ENCODE assay signal across 8 cellular contexts in genomic region chr1:155910621-155911121, GRCh38. TPM values are rescaled to one million over a fixed set of nuclear protein-coding genes. Genes with fewer than 3 reads are reported as not detected.
A peak's percentile ranks its signal among the peaks of the same experiment; 100 is the strongest.
DNase-seq lines count a peak whose midpoint lies in the region; ATAC-seq and TF ChIP-seq lines count a peak whose summit lies in the region.

No MANE protein-coding gene starts in this region.

- peak overlapping the region; percentile 90 to 99 (median 95) for H3K4me2 ChIP-seq in BLaER1 treated with 17β-estradiol and CSF1 and Interleukin-3, amounts not matched to agents 10 nM and 100 nM
- H3K4me2 ChIP-seq in neuronal stem cell (ENCODE audit: insufficient read depth, low read length, poor library complexity, severe bottlenecking): peak overlapping the region; percentile 72

- peaks cover 13 to 31% (median 20%) of the 10 kb centered on the region in 10 experiments for H3K4me1 ChIP-seq in BLaER1 treated with 17β-estradiol and CSF1 and Interleukin-3, amounts not matched to agents 10 nM and 100 nM
- peaks cover 0 to 2% of the 10 kb centered on the region in 2 donors for H3K4me1 ChIP-seq in neuronal stem cell (ENCODE audit: control insufficient read depth in 2 of 2, insufficient read depth in 1 of 2, low read depth in 1 of 2, low read length in 2 of 2)

- ATAC-seq in GM18868 (IDR thresholded peaks at IDR 0.05; ENCODE audit: unreplicated experiment): peak; percentile 44
- ATAC-seq in activated T-cell treated with anti-CD3 and anti-CD28 coated beads, Interleukin-2, amount 50 U/mL, for 72 hours (replicated peaks in 1 of 2): peak; percentile 24 to 33
- ATAC-seq in GM21526 (IDR thresholded peaks at IDR 0.05; ENCODE audit: low FRiP score, unreplicated experiment): no peak
- no peak for ATAC-seq in GM21717 (IDR thresholded peaks at IDR 0.05; ENCODE audit: unreplicated experiment)

- peak overlapping the region; percentile 75 to 90 (median 83) for H3K9ac ChIP-seq in BLaER1 treated with 17β-estradiol and CSF1 and Interleukin-3, amounts not matched to agents 10 nM and 100 nM
- peak overlapping the region; percentile 47 for H3K9ac ChIP-seq in neuronal stem cell (ENCODE audit: low read depth, low read length, poor library complexity)

- H3K27ac ChIP-seq in BLaER1 treated with 17β-estradiol and CSF1 and Interleukin-3, amounts not matched to agents 10 nM and 100 nM: peak overlapping the region; percentile 66 to 87 (median 72)
- peak overlapping the region; percentile 60 for H3K27ac ChIP-seq in neuronal stem cell (replicated peaks; ENCODE audit: low read length)

- no peak overlapping the region for H2BK12ac ChIP-seq in neuronal stem cell (ENCODE audit: low read length)

- H3K14ac ChIP-seq in neuronal stem cell (ENCODE audit: low read length): no peak overlapping the region

- H3K9me3 Mint-ChIP-seq in activated T-cell treated with anti-CD3 and anti-CD28 coated beads, Interleukin-2, amount 50 U/mL, for 72 hours: no peaks in the 10 kb centered on the region
- peaks cover 3% of the 10 kb centered on the region for H3K9me3 Mint-ChIP-seq in glutamatergic neuron (ENCODE audit: unreplicated experiment)

- peak overlapping the region; percentile 94 for H3K4me3 Mint-ChIP-seq in activated T-cell treated with anti-CD3 and anti-CD28 coated beads, Interleukin-2, amount 50 U/mL, for 72 hours
- peak overlapping the region; percentile 92 for H3K4me3 Mint-ChIP-seq in glutamatergic neuron (ENCODE audit: unreplicated experiment)

- H3K9me3 ChIP-seq in BLaER1 treated with 17β-estradiol and CSF1 and Interleukin-3, amounts not matched to agents 10 nM and 100 nM (replicated peaks in 1 of 11): no peaks in the 10 kb centered on the region
- H3K9me3 ChIP-seq in neuronal stem cell (replicated peaks in 1 of 2; ENCODE audit: control insufficient read depth in 2 of 2, insufficient read depth in 1 of 2, low read depth in 1 of 2, low read length in 2 of 2): no peaks in the 10 kb centered on the region

- peak overlapping the region; percentile 69 to 89 (median 76) for H3K4me3 ChIP-seq in BLaER1 treated with 17β-estradiol and CSF1 and Interleukin-3, amounts not matched to agents 10 nM and 100 nM
- H3K4me3 ChIP-seq in neuronal stem cell (ENCODE audit: low read length in 2 of 2): peak overlapping the region; percentile 68 to 90

- H3K4ac ChIP-seq in neuronal stem cell (ENCODE audit: low read length): no peak overlapping the region

- no peak overlapping the region for H2BK120ac ChIP-seq in neuronal stem cell (ENCODE audit: low read depth, low read length)

- H4K20me1 ChIP-seq in BLaER1 treated with 17β-estradiol and CSF1 and Interleukin-3, amounts not matched to agents 10 nM and 100 nM: peaks cover 0 to 35% (median 27%) of the 10 kb centered on the region in 11 experiments; a peak in 12 of 22 replicates

- no peak overlapping the region for H3K18ac ChIP-seq in neuronal stem cell (ENCODE audit: low read length)

- H3K27me3 ChIP-seq in BLaER1 treated with 17β-estradiol and CSF1 and Interleukin-3, amounts not matched to agents 10 nM and 100 nM: no peaks in the 10 kb centered on the region
- H3K27me3 ChIP-seq in neuronal stem cell (ENCODE audit: control insufficient read depth in 3 of 3, insufficient read depth in 3 of 3, low read depth in 1 of 3, low read length in 3 of 3): no peaks in the 10 kb centered on the region

- H2BK5ac ChIP-seq in neuronal stem cell (ENCODE audit: low read length): no peak overlapping the region

- H2BK15ac ChIP-seq in neuronal stem cell (ENCODE audit: low read length): no peak overlapping the region

- no peak overlapping the region for H4K8ac ChIP-seq in neuronal stem cell (ENCODE audit: low read depth, low read length)

- H4K91ac ChIP-seq in neuronal stem cell (ENCODE audit: low read depth, low read length, poor library complexity): no peak overlapping the region

- DNase-seq in NCI-H1092 (lab: John Stamatoyannopoulos, UW): peak; percentile 25
- DNase-seq in activated T-cell treated with anti-CD3 and anti-CD28 coated beads, Interleukin-2, amount 50 U/mL, for 72 hours: peak in 1 of 2 donors; percentile 17
- peak; percentile 24 for DNase-seq in glutamatergic neuron
- DNase-seq in neuronal stem cell (ENCODE audit: low spot score): peak; percentile 24

- H3K27ac Mint-ChIP-seq in activated T-cell treated with anti-CD3 and anti-CD28 coated beads, Interleukin-2, amount 50 U/mL, for 72 hours: peak overlapping the region; percentile 93
- H3K27ac Mint-ChIP-seq in glutamatergic neuron (ENCODE audit: unreplicated experiment): peak overlapping the region; percentile 90

- H2AK5ac ChIP-seq in neuronal stem cell (ENCODE audit: low read depth, low read length): no peak overlapping the region

- peak overlapping the region; percentile 81 for H2AFZ ChIP-seq in neuronal stem cell (ENCODE audit: low read length)

- no peaks in the 10 kb centered on the region for H3K27me3 Mint-ChIP-seq in activated T-cell treated with anti-CD3 and anti-CD28 coated beads, Interleukin-2, amount 50 U/mL, for 72 hours (ENCODE audit: low read depth)
- H3K27me3 Mint-ChIP-seq in glutamatergic neuron (ENCODE audit: unreplicated experiment): no peaks in the 10 kb centered on the region

- WGBS in neuronal stem cell (ENCODE audit: extremely low coverage in 2 of 2, insufficient read length in 2 of 2, insufficient replicate concordance in 1 of 2), 2 donors: no CpG with 5 or more reads among the region's 11 CpGs

- H3K36me3 Mint-ChIP-seq in activated T-cell treated with anti-CD3 and anti-CD28 coated beads, Interleukin-2, amount 50 U/mL, for 72 hours (ENCODE audit: insufficient read depth in 2 of 2): peaks cover 7 to 28% of the 10 kb centered on the region in 2 donors
- no peaks in the 10 kb centered on the region for H3K36me3 Mint-ChIP-seq in glutamatergic neuron (ENCODE audit: unreplicated experiment)

- peaks cover 76 to 87% (median 79%) of the 10 kb centered on the region in 11 experiments for H3K36me3 ChIP-seq in BLaER1 treated with 17β-estradiol and CSF1 and Interleukin-3, amounts not matched to agents 10 nM and 100 nM
- H3K36me3 ChIP-seq in neuronal stem cell (replicated peaks in 1 of 2; ENCODE audit: control insufficient read depth in 2 of 2, insufficient read depth in 2 of 2, low read length in 2 of 2): peaks cover 15 to 83% of the 10 kb centered on the region in 2 donors

- peaks cover 1% of the 10 kb centered on the region for H3K79me1 ChIP-seq in neuronal stem cell (ENCODE audit: low read depth, low read length)

- H3K23ac ChIP-seq in neuronal stem cell (ENCODE audit: low read depth, low read length, poor library complexity): no peak overlapping the region

- no peak for TF ChIP-seq CTCF in glutamatergic neuron (IDR thresholded peaks at IDR 0.05; ENCODE audit: partially characterized antibody, unreplicated experiment)

- peaks cover 27% of the 10 kb centered on the region for H3K4me1 Mint-ChIP-seq in activated T-cell treated with anti-CD3 and anti-CD28 coated beads, Interleukin-2, amount 50 U/mL, for 72 hours (ENCODE audit: low read depth)
- peaks cover 3% of the 10 kb centered on the region for H3K4me1 Mint-ChIP-seq in glutamatergic neuron (ENCODE audit: low read depth, unreplicated experiment)

RNA-seq across cellular contexts. Expression of gene RIT1, which starts 0.5 kb away (rescaled TPM):
- 10 to 100 TPM; 31.7 to 33.8 TPM for total RNA-seq in activated T-cell treated with anti-CD3 and anti-CD28 coated beads, Interleukin-2, amount 50 U/mL, for 72 hours
- 35.9 TPM for total RNA-seq in glutamatergic neuron (ENCODE audit: unreplicated experiment)
- 22.1 TPM for polyA plus RNA-seq in neuronal stem cell (2013, experiment 1 of 2)
- polyA plus RNA-seq in neuronal stem cell (2013, experiment 2 of 2): 22.2 TPM

RNA-seq across cellular contexts. Expression of gene KHDC4, which starts 23.5 kb away (rescaled TPM):
- 10 to 100 TPM; 93.3 to 98.7 TPM for total RNA-seq in activated T-cell treated with anti-CD3 and anti-CD28 coated beads, Interleukin-2, amount 50 U/mL, for 72 hours
- 51.8 TPM for total RNA-seq in glutamatergic neuron (ENCODE audit: unreplicated experiment)
- 41.1 TPM for polyA plus RNA-seq in neuronal stem cell (2013, experiment 1 of 2)
- polyA plus RNA-seq in neuronal stem cell (2013, experiment 2 of 2): 42.2 TPM

RNA-seq across cellular contexts. Expression of gene RXFP4, which starts 30.8 kb away (rescaled TPM):
- not detected for total RNA-seq in activated T-cell treated with anti-CD3 and anti-CD28 coated beads, Interleukin-2, amount 50 U/mL, for 72 hours
- total RNA-seq in glutamatergic neuron (ENCODE audit: unreplicated experiment): not detected
- not detected for polyA plus RNA-seq in neuronal stem cell (2013, experiment 1 of 2)
- polyA plus RNA-seq in neuronal stem cell (2013, experiment 2 of 2): not detected

RNA-seq across cellular contexts. Expression of gene SYT11, which starts 51.3 kb away (rescaled TPM):
- 10 to 100 TPM; 30.6 to 35.3 TPM for total RNA-seq in activated T-cell treated with anti-CD3 and anti-CD28 coated beads, Interleukin-2, amount 50 U/mL, for 72 hours
- total RNA-seq in glutamatergic neuron (ENCODE audit: unreplicated experiment): 419 TPM
- 18.7 TPM for polyA plus RNA-seq in neuronal stem cell (2013, experiment 1 of 2)
- 19.0 TPM for polyA plus RNA-seq in neuronal stem cell (2013, experiment 2 of 2)

RNA-seq across cellular contexts. Expression of gene GON4L, which starts 53.7 kb away (rescaled TPM):
- 10 to 100 TPM; 62.8 to 67.3 TPM for total RNA-seq in activated T-cell treated with anti-CD3 and anti-CD28 coated beads, Interleukin-2, amount 50 U/mL, for 72 hours
- 82.8 TPM for total RNA-seq in glutamatergic neuron (ENCODE audit: unreplicated experiment)
- 15.4 TPM for polyA plus RNA-seq in neuronal stem cell (2013, experiment 1 of 2)
- polyA plus RNA-seq in neuronal stem cell (2013, experiment 2 of 2): 14.4 TPM

Comparison
In these comparisons a context has a peak if more than half of its experiments do, and no peak if none do; other contexts are left out.
1. ATAC-seq: peak in GM18868 (single experiment) and activated T-cell treated with anti-CD3 and anti-CD28 coated beads, Interleukin-2, amount 50 U/mL, for 72 hours (2 of 2); none in GM21526 (single experiment) and GM21717 (single experiment).